Comparison of ENCODE assay signal across 17 cellular contexts in the genomic region with DNA sequence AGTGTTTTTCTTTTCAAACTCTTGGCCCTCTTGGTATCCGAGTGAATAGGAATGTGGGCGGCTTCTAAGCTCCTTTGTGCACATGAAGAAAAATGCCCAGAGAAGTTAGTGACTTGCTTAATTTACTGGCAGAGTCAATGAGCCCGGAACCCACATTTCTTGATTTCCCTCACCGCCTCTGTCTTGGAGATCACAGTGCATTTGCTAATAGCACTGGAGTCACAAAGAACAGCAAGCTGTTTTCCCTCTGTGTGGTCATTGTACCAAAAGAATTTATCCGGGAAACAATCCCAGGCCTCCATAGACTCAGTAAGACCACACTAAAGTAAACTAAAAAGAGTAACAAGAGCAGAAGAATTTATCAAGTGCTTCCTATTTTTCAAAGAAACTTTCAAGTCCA. TPM values are rescaled to one million over a fixed set of nuclear protein-coding genes. Genes with fewer than 3 reads are reported as not detected.
DNase-seq lines count a peak whose midpoint lies in the region; ATAC-seq and TF ChIP-seq lines count a peak whose summit lies in the region.
"Had no signal": no experiment of that assay in that cellular context is flagged by ENCODE, and none has a peak within 500 bp of the region (broad histone marks: within the 10 kb centered on the region; RNA-seq: fewer than 3 reads in every experiment).

No MANE protein-coding gene starts in this region.

- H3K9me3 Mint-ChIP-seq in chondrocyte (ENCODE audit: low read depth) (no peaks in the 10 kb centered on the region), mesothelial cell of epicardium (no peaks in the 10 kb centered on the region)
- H3K9me3 Mint-ChIP-seq: activated T-helper 17 cell treated with anti-CD3 and anti-CD28 coated beads, Interleukin-2, amount 50 U/mL, for 72 hours; dendritic cell treated with granulocyte-macrophage colony-stimulating factor and Interleukin-4, amounts not matched to agents 40 ng/mL and 50 ng/mL, for 4 days; stimulated activated naive CD8-positive, alpha-beta T cell treated with anti-CD3 and anti-CD28 coated beads, Interleukin-15, Interleukin-2, amounts not matched to agents 100 ng/mL and 50 ng/mL, for 24 hours; T-cell had no signal

- no peaks in the 10 kb centered on the region for H4K20me1 ChIP-seq in GM23248 (ENCODE audit: insufficient read depth)

- H3K27me3 ChIP-seq in GM23248 (replicated peaks; ENCODE audit: insufficient read depth): no peaks in the 10 kb centered on the region
- no peaks in the 10 kb centered on the region for H3K27me3 ChIP-seq in suprapubic skin

- H3K79me2 ChIP-seq in GM23248 (ENCODE audit: insufficient read depth): no peaks in the 10 kb centered on the region

- H3K36me3 Mint-ChIP-seq in chondrocyte (ENCODE audit: low read depth) (peaks cover 2% of the 10 kb centered on the region), mesothelial cell of epicardium (peaks cover 11% of the 10 kb centered on the region)

- 71 to 81% methylated on average over 5 of the region's 5 CpGs for WGBS in GM23248 (ENCODE audit: low coverage in 1 of 2, low lambda C conversion rate in 2 of 2, missing lambda C conversion rate in 2 of 2), 2 experiments
- 67% methylated on average over 5 of the region's 5 CpGs for WGBS in suprapubic skin

- H3K36me3 ChIP-seq in GM23248 (ENCODE audit: low read depth) (no peaks in the 10 kb centered on the region), suprapubic skin (no peaks in the 10 kb centered on the region)
- H3K36me3 ChIP-seq: WERI-Rb-1 had no signal

- H3K9me2 ChIP-seq in GM23248 (ENCODE audit: insufficient read depth): no peaks in the 10 kb centered on the region

- ATAC-seq in SK-N-SH treated with all-trans-retinoic acid at 6 μM for 48 hours (no peak), GM21529 (IDR thresholded peaks at IDR 0.05; ENCODE audit: unreplicated experiment) (no peak), GM21390 (IDR thresholded peaks at IDR 0.05; ENCODE audit: unreplicated experiment) (no peak)
- ATAC-seq: activated T-helper 17 cell treated with anti-CD3 and anti-CD28 coated beads, Interleukin-2, amount 50 U/mL, for 72 hours; T-cell had no signal

- H3K4me3 ChIP-seq in GM23248 (no peak overlapping the region), suprapubic skin (no peak overlapping the region)

- in situ Hi-C loops in GM23248 (cut with MboI): no loop called here

- H3K9ac ChIP-seq in GM23248: no peak overlapping the region

- H3K9me3 ChIP-seq in GM23248 (ENCODE audit: low read depth) (no peaks in the 10 kb centered on the region), suprapubic skin (no peaks in the 10 kb centered on the region)

- TF ChIP-seq EP300 in suprapubic skin (IDR thresholded peaks at IDR 0.05): no peak

- H3K27me3 Mint-ChIP-seq in chondrocyte (ENCODE audit: low read depth) (no peaks in the 10 kb centered on the region), mesothelial cell of epicardium (ENCODE audit: low read depth) (no peaks in the 10 kb centered on the region)
- H3K27me3 Mint-ChIP-seq: activated T-helper 17 cell treated with anti-CD3 and anti-CD28 coated beads, Interleukin-2, amount 50 U/mL, for 72 hours; dendritic cell treated with granulocyte-macrophage colony-stimulating factor and Interleukin-4, amounts not matched to agents 40 ng/mL and 50 ng/mL, for 4 days; stimulated activated naive CD8-positive, alpha-beta T cell treated with anti-CD3 and anti-CD28 coated beads, Interleukin-15, Interleukin-2, amounts not matched to agents 100 ng/mL and 50 ng/mL, for 24 hours; T-cell had no signal

- no peak overlapping the region for H2AFZ ChIP-seq in GM23248

- TF ChIP-seq CTCF in chondrocyte (IDR thresholded peaks at IDR 0.05): no peak
- no peak for TF ChIP-seq CTCF in mesothelial cell of epicardium (IDR thresholded peaks at IDR 0.05; ENCODE audit: unreplicated experiment)
- no peak for TF ChIP-seq CTCF in suprapubic skin (IDR thresholded peaks at IDR 0.05)

- H3K4me2 ChIP-seq in GM23248 (ENCODE audit: unreplicated experiment): no peak overlapping the region

- no peak for TF ChIP-seq POLR2A in suprapubic skin (IDR thresholded peaks at IDR 0.05)

- no peaks in the 10 kb centered on the region for H3K4me1 ChIP-seq in GM23248 (ENCODE audit: insufficient read depth)
- H3K4me1 ChIP-seq in suprapubic skin: peaks cover 30% of the 10 kb centered on the region

- H3F3A ChIP-seq in GM23248 (ENCODE audit: insufficient read depth): no peaks in the 10 kb centered on the region

- H3K27ac Mint-ChIP-seq in chondrocyte (ENCODE audit: unreplicated experiment) (peak overlapping the region; percentile 4), mesothelial cell of epicardium (peak overlapping the region; percentile 48)
- H3K27ac Mint-ChIP-seq: activated T-helper 17 cell treated with anti-CD3 and anti-CD28 coated beads, Interleukin-2, amount 50 U/mL, for 72 hours; dendritic cell treated with granulocyte-macrophage colony-stimulating factor and Interleukin-4, amounts not matched to agents 40 ng/mL and 50 ng/mL, for 4 days; stimulated activated naive CD8-positive, alpha-beta T cell treated with anti-CD3 and anti-CD28 coated beads, Interleukin-15, Interleukin-2, amounts not matched to agents 100 ng/mL and 50 ng/mL, for 24 hours; T-cell had no signal

- H3K4me1 Mint-ChIP-seq in chondrocyte (ENCODE audit: low read depth) (peaks cover 14% of the 10 kb centered on the region), mesothelial cell of epicardium (peaks cover 24% of the 10 kb centered on the region)
- H3K4me1 Mint-ChIP-seq: activated T-helper 17 cell treated with anti-CD3 and anti-CD28 coated beads, Interleukin-2, amount 50 U/mL, for 72 hours; T-cell had no signal

- no peak overlapping the region for H3K4me3 Mint-ChIP-seq in chondrocyte (ENCODE audit: unreplicated experiment)
- H3K4me3 Mint-ChIP-seq in mesothelial cell of epicardium: no peak overlapping the region
- H3K4me3 Mint-ChIP-seq: activated T-helper 17 cell treated with anti-CD3 and anti-CD28 coated beads, Interleukin-2, amount 50 U/mL, for 72 hours; dendritic cell treated with granulocyte-macrophage colony-stimulating factor and Interleukin-4, amounts not matched to agents 40 ng/mL and 50 ng/mL, for 4 days; stimulated activated naive CD8-positive, alpha-beta T cell treated with anti-CD3 and anti-CD28 coated beads, Interleukin-15, Interleukin-2, amounts not matched to agents 100 ng/mL and 50 ng/mL, for 24 hours; T-cell had no signal

- no peak overlapping the region for H3K27ac ChIP-seq in GM23248
- H3K27ac ChIP-seq in suprapubic skin: peak overlapping the region; percentile 34
- H3K27ac ChIP-seq: WERI-Rb-1 had no signal

- DNase-seq in GM23248 (peak; percentile 30), chondrocyte (ENCODE audit: low spot score) (no peak), mesothelial cell of epicardium (ENCODE audit: low spot score in 2 of 2, unreplicated experiment in 2 of 2) (no peak), suprapubic skin (ENCODE audit: low spot score in 2 of 2) (no peak), NCI-H2029 treated with DMSO at 0.1 percent for 48 hours (lab: John Stamatoyannopoulos, UW) (no peak)
- DNase-seq: GF-D8, islet precursor cell, NCI-H146, NCI-H345, T-cell, WERI-Rb-1 had no signal

TF ChIP-seq in SK-N-SH treated with all-trans-retinoic acid at 6 μM for 48 hours, 23 proteins besides CTCF, POLR2A, EP300 and RAD21:
- TF ChIP-seq ZNF8 (CRISPR knock-in tag; IDR thresholded peaks at IDR 0.05) (no peak), TCF4 (CRISPR knock-in tag; IDR thresholded peaks at IDR 0.05; ENCODE audit: borderline replicate concordance) (no peak), SNAI2 (CRISPR knock-in tag; IDR thresholded peaks at IDR 0.05) (no peak), ZNF565 (CRISPR knock-in tag; conservative IDR thresholded peaks at IDR 0.05; ENCODE audit: low read depth) (no peak), ISL1 (CRISPR knock-in tag; IDR thresholded peaks at IDR 0.05) (no peak), ZFP30 (CRISPR knock-in tag; IDR thresholded peaks at IDR 0.05) (no peak), OSR1 (CRISPR knock-in tag; IDR thresholded peaks at IDR 0.05) (no peak), ZFP3 (CRISPR knock-in tag; IDR thresholded peaks at IDR 0.05) (no peak), RARB (CRISPR knock-in tag; IDR thresholded peaks at IDR 0.05) (no peak), ZC3H10 (CRISPR knock-in tag; IDR thresholded peaks at IDR 0.05) (no peak)
- TF ChIP-seq, protein P1, sequence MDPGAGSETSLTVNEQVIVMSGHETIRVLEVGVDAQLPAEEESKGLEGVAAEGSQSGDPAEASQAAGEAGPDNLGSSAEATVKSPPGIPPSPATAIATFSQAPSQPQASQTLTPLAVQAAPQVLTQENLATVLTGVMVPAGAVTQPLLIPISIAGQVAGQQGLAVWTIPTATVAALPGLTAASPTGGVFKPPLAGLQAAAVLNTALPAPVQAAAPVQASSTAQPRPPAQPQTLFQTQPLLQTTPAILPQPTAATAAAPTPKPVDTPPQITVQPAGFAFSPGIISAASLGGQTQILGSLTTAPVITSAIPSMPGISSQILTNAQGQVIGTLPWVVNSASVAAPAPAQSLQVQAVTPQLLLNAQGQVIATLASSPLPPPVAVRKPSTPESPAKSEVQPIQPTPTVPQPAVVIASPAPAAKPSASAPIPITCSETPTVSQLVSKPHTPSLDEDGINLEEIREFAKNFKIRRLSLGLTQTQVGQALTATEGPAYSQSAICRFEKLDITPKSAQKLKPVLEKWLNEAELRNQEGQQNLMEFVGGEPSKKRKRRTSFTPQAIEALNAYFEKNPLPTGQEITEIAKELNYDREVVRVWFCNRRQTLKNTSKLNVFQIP (CRISPR knock-in tag; IDR thresholded peaks at IDR 0.05; ENCODE audit: borderline replicate concordance, low read depth): no peak

RNA-seq across cellular contexts. Expression of a gene that starts 18.9 kb away (rescaled TPM):
- 4.9 and 5.6 TPM in 2 replicates for total RNA-seq in GM23248 (2014; rRNA removed; shearing (Covaris generic))
- polyA plus RNA-seq in GM23248 (2016; fragmentation: Nextera tagmentation; extraction: Ambion mirVana): 3.0 TPM in 2 replicates
- total RNA-seq in chondrocyte: 8.7 to 18.0 TPM (median 9.6 TPM) in 3 replicates
- total RNA-seq in mesothelial cell of epicardium: 35.0 to 36.5 TPM (median 35.8 TPM) in 3 replicates
- 10 to 100 TPM in 1 of 4 donors, 1 to 10 TPM in 3; 3.6 to 11.2 (median 6.7) TPM for total RNA-seq in suprapubic skin
